In genomic region chr2:236828002-236828401, GRCh38 we compare ENCODE assay signal across 27 cellular contexts.
DNase-seq lines count a peak whose midpoint lies in the region; ATAC-seq and TF ChIP-seq lines count a peak whose summit lies in the region.
"Had no signal": no experiment of that assay in that cellular context is flagged by ENCODE, and none has a peak within 500 bp of the region (broad histone marks: within the 10 kb centered on the region; RNA-seq: fewer than 3 reads in every experiment).

No MANE protein-coding gene starts in this region.

- H3K27me3 ChIP-seq in NT2/D1 (ENCODE audit: insufficient read depth, insufficient read length) (no peaks in the 10 kb centered on the region), esophagus squamous epithelium (no peaks in the 10 kb centered on the region), ovary (no peaks in the 10 kb centered on the region)
- H3K27me3 ChIP-seq: foreskin keratinocyte, uterus had no signal

- TF ChIP-seq CTCF in esophagus squamous epithelium (IDR thresholded peaks at IDR 0.05) (no peak), ovary (IDR thresholded peaks at IDR 0.05) (no peak)

- no peaks in the 10 kb centered on the region for H3K36me3 ChIP-seq in NT2/D1 (ENCODE audit: insufficient read depth, insufficient read length, low read length)
- H3K36me3 ChIP-seq in esophagus squamous epithelium: no peaks in the 10 kb centered on the region
- H3K36me3 ChIP-seq in ovary: no peaks in the 10 kb centered on the region
- H3K36me3 ChIP-seq: BE2C, spleen, suprapubic skin, uterus had no signal

- H3K4me1 ChIP-seq in NT2/D1 (ENCODE audit: insufficient read depth, insufficient read length): peaks cover 12% of the 10 kb centered on the region
- peaks cover 0 to 68% (median 3%) of the 10 kb centered on the region in 3 donors for H3K4me1 ChIP-seq in esophagus squamous epithelium
- H3K4me1 ChIP-seq in ovary (ENCODE audit: insufficient read depth): no peaks in the 10 kb centered on the region
- H3K4me1 ChIP-seq: BE2C, foreskin keratinocyte, suprapubic skin, uterus had no signal

- H3K4me3 ChIP-seq in NT2/D1 (ENCODE audit: insufficient read length, low read depth) (no peak overlapping the region), esophagus squamous epithelium (no peak overlapping the region), ovary (no peak overlapping the region)
- H3K4me3 ChIP-seq: spleen, suprapubic skin, uterus had no signal

- no peak for TF ChIP-seq EP300 in ovary (IDR thresholded peaks at IDR 0.05)

- intact Hi-C loops in esophagus squamous epithelium (cut with DNase I) (no loop called here), ovary (cut with DNase I) (no loop called here)

- ATAC-seq in HG02938 (IDR thresholded peaks at IDR 0.05; ENCODE audit: unreplicated experiment): no peak
- ATAC-seq: activated T-cell treated with anti-CD3 and anti-CD28 coated beads, Interleukin-2, amount 50 U/mL, for 72 hours; foreskin keratinocyte; stimulated activated naive B cell treated with anti-CD40 and anti-IgM and Interleukin-4, amounts not matched to agents 10 μg/mL and 1 μg/mL and 100 μg/mL, for 72 hours; T-helper 17 cell had no signal

- DNase-seq in DMS53 (lab: John Stamatoyannopoulos, UW): peak; percentile 74
- peak; percentile 79 for DNase-seq in NT2/D1 (ENCODE audit: low read depth, low spot score)
- DNase-seq in esophagus squamous epithelium (lab: John Stamatoyannopoulos, UW): no peak
- DNase-seq in iPS-NIHi7 (ENCODE audit: extremely low spot score): peak; percentile 64
- DNase-seq in ovary: no peak
- DNase-seq in activated CD4-positive, CD25-positive, alpha-beta regulatory T cell treated with anti-CD3 and anti-CD28 coated beads, Interleukin-2, amount 50 U/mL, for 72 hours: no peak
- no peak for DNase-seq in activated CD4-positive, alpha-beta T cell treated with anti-CD3 and anti-CD28 coated beads for 4 hours
- DNase-seq: activated CD4-positive, alpha-beta T cell treated with anti-CD3 and anti-CD28 coated beads, Interleukin-2, amount 10 ng/mL, durations not matched to agents 7 days and 5 days; activated naive CD4-positive, alpha-beta T cell treated with anti-CD3 and anti-CD28 coated beads for 36 hours; activated T-cell treated with anti-CD3 and anti-CD28 coated beads, Interleukin-2, amount 50 U/mL, for 72 hours; amniotic stem cell; BE2C; foreskin keratinocyte; hippocampal formation; kidney; NCI-H1048; NCI-H187; occipital lobe; retina; SK-N-SH; spleen; stimulated activated CD4-positive, alpha-beta T cell treated with anti-CD3 and anti-CD28 coated beads, Interleukin-2, amount 100 ng/mL, for 48 hours; stimulated activated naive B cell treated with anti-CD40 and anti-IgM and Interleukin-4, amounts not matched to agents 10 μg/mL and 1 μg/mL and 100 μg/mL, for 72 hours; T-helper 17 cell; uterus had no signal

- TF ChIP-seq POLR2A in esophagus squamous epithelium (IDR thresholded peaks at IDR 0.05) (no peak), ovary (IDR thresholded peaks at IDR 0.05) (no peak)

- no peak overlapping the region for H3K9ac ChIP-seq in NT2/D1 (ENCODE audit: insufficient read length, low read depth)
- H3K9ac ChIP-seq: SK-N-SH had no signal

- H3K27ac ChIP-seq in esophagus squamous epithelium (peak overlapping the region in 3 of 4 donors; percentile 13 to 61 (median 33)), ovary (no peak overlapping the region)
- H3K27ac ChIP-seq: foreskin keratinocyte, suprapubic skin, uterus had no signal

- H3K9me3 ChIP-seq in NT2/D1 (ENCODE audit: insufficient read depth, low read length) (0 out of 2 replicates have a peak, but pooled peaks cover 4% of the 10 kb centered on the region), esophagus squamous epithelium (no peaks in the 10 kb centered on the region), ovary (no peaks in the 10 kb centered on the region)
- H3K9me3 ChIP-seq: BE2C, SK-N-SH, spleen, suprapubic skin, uterus had no signal

- 61 to 63% methylated on average over 3 of the region's 3 CpGs for WGBS in esophagus squamous epithelium, 2 donors
- WGBS in ovary, 3 donors: 69 to 84% (median 83%) methylated on average over 3 of the region's 3 CpGs

Comparison
In these comparisons a context has a peak if more than half of its experiments do, and no peak if none do; other contexts are left out.
1. DNase-seq: peak in DMS53 (single experiment), NT2/D1 (single experiment) and iPS-NIHi7 (single experiment); none in esophagus squamous epithelium (single experiment), ovary (0 of 5), activated CD4-positive, CD25-positive, alpha-beta regulatory T cell treated with anti-CD3 and anti-CD28 coated beads, Interleukin-2, amount 50 U/mL, for 72 hours (single experiment) and activated CD4-positive, alpha-beta T cell treated with anti-CD3 and anti-CD28 coated beads for 4 hours (0 of 2).
2. H3K27ac ChIP-seq: peak in esophagus squamous epithelium (3 of 4); none in ovary (0 of 2).